In genomic region chr14:50773632-50774541, GRCh38 we compare ENCODE assay signal across 8 cellular contexts. TPM values are rescaled to one million over a fixed set of nuclear protein-coding genes. Genes with fewer than 3 reads are reported as not detected.
DNase-seq lines count a peak whose midpoint lies in the region; ATAC-seq and TF ChIP-seq lines count a peak whose summit lies in the region.

No MANE protein-coding gene starts in this region.

- peaks cover 5% of the 10 kb centered on the region for H3F3A ChIP-seq in SU-DHL-6 (ENCODE audit: insufficient read depth)

- 0 out of 2 replicates have a peak, but pooled peaks cover 13% of the 10 kb centered on the region for H3K79me2 ChIP-seq in SU-DHL-6 (ENCODE audit: insufficient read depth, low read length)

- no peaks in the 10 kb centered on the region for H3K9me3 Mint-ChIP-seq in mesothelial cell of epicardium
- no peaks in the 10 kb centered on the region for H3K9me3 Mint-ChIP-seq in activated T-helper 1 cell treated with anti-CD3 and anti-CD28 coated beads, Interleukin-12 subunit alpha, Interleukin-12 subunit beta, Interleukin-2, Interleukin-4 antibody, amounts not matched to agents 30 ng/mL and 10 ng/mL and 1 ng/mL, durations not matched to agents 14 hours and 24 hours and 36 hours

- ATAC-seq in upper lobe of right lung (peak; percentile 84), GM19328 (IDR thresholded peaks at IDR 0.05; ENCODE audit: unreplicated experiment) (no peak)

- H2AFZ ChIP-seq in SU-DHL-6 (ENCODE audit: low read depth, low read length, severe bottlenecking), result no peak overlapping the region

- H3K9me3 ChIP-seq in SU-DHL-6 (ENCODE audit: insufficient read depth, low read length), result no peaks in the 10 kb centered on the region
- no peaks in the 10 kb centered on the region for H3K9me3 ChIP-seq in upper lobe of right lung

- H3K36me3 ChIP-seq in SU-DHL-6 (ENCODE audit: low read length) (peaks cover 62% of the 10 kb centered on the region), upper lobe of right lung (peaks cover 46% of the 10 kb centered on the region)

- peaks cover 23% of the 10 kb centered on the region for H3K4me1 Mint-ChIP-seq in mesothelial cell of epicardium
- peaks cover 19% of the 10 kb centered on the region for H3K4me1 Mint-ChIP-seq in activated T-helper 1 cell treated with anti-CD3 and anti-CD28 coated beads, Interleukin-12 subunit alpha, Interleukin-12 subunit beta, Interleukin-2, Interleukin-4 antibody, amounts not matched to agents 30 ng/mL and 10 ng/mL and 1 ng/mL, durations not matched to agents 14 hours and 24 hours and 36 hours (ENCODE audit: low read depth)

- H3K27ac ChIP-seq in SU-DHL-6 (ENCODE audit: low read depth, low read length) (no peak overlapping the region), upper lobe of right lung (no peak overlapping the region)

- peaks cover 27% of the 10 kb centered on the region for H3K36me3 Mint-ChIP-seq in mesothelial cell of epicardium
- H3K36me3 Mint-ChIP-seq in activated T-helper 1 cell treated with anti-CD3 and anti-CD28 coated beads, Interleukin-12 subunit alpha, Interleukin-12 subunit beta, Interleukin-2, Interleukin-4 antibody, amounts not matched to agents 30 ng/mL and 10 ng/mL and 1 ng/mL, durations not matched to agents 14 hours and 24 hours and 36 hours (ENCODE audit: low read depth), result peaks cover 39% of the 10 kb centered on the region

- no peak overlapping the region for H3K9ac ChIP-seq in SU-DHL-6 (ENCODE audit: low read length)

- H3K4me1 ChIP-seq in upper lobe of right lung, result no peaks in the 10 kb centered on the region

- H3K4me3 ChIP-seq in SU-DHL-6 (ENCODE audit: insufficient read depth, low read length, poor library complexity, severe bottlenecking), result no peak overlapping the region
- H3K4me3 ChIP-seq in upper lobe of right lung, result no peak overlapping the region

- H4K20me1 ChIP-seq in SU-DHL-6 (ENCODE audit: low read depth, low read length), result no peaks in the 10 kb centered on the region

- TF ChIP-seq CTCF in SU-DHL-6 (IDR thresholded peaks at IDR 0.05; ENCODE audit: insufficient read depth, low read length, poor library complexity, severe bottlenecking) (peak; percentile 30), mesothelial cell of epicardium (IDR thresholded peaks at IDR 0.05; ENCODE audit: unreplicated experiment) (peak; percentile 62), upper lobe of right lung (IDR thresholded peaks at IDR 0.05) (peak; percentile 76)

- DNase-seq in DMS114 treated with DMSO at 0.1 percent for 48 hours (lab: John Stamatoyannopoulos, UW; ENCODE audit: unreplicated experiment), result peak; percentile 11
- peak in 44 of 76 experiments; percentile 1 to 53 (median 16) for DNase-seq in HUDEP-2 (lab: John Stamatoyannopoulos, UW; ENCODE audit: unreplicated experiment in 76 of 76)
- peak; percentile 12 to 56 for DNase-seq in dermis microvascular lymphatic vessel endothelial cell (ENCODE audit: low read depth in 2 of 2)
- peak in 1 of 2 experiments; percentile 63 for DNase-seq in mesothelial cell of epicardium (ENCODE audit: low spot score in 2 of 2, unreplicated experiment in 2 of 2)
- no peak for DNase-seq in upper lobe of right lung
- DNase-seq in activated T-helper 1 cell treated with anti-CD3 and anti-CD28 coated beads, Interleukin-12 subunit alpha, Interleukin-12 subunit beta, Interleukin-2, Interleukin-4 antibody, amounts not matched to agents 30 ng/mL and 10 ng/mL and 1 ng/mL, durations not matched to agents 14 hours and 24 hours and 36 hours (ENCODE audit: low spot score), result no peak

- peak overlapping the region; percentile 39 for H3K27ac Mint-ChIP-seq in mesothelial cell of epicardium
- H3K27ac Mint-ChIP-seq in activated T-helper 1 cell treated with anti-CD3 and anti-CD28 coated beads, Interleukin-12 subunit alpha, Interleukin-12 subunit beta, Interleukin-2, Interleukin-4 antibody, amounts not matched to agents 30 ng/mL and 10 ng/mL and 1 ng/mL, durations not matched to agents 14 hours and 24 hours and 36 hours, result no peak overlapping the region

- no peaks in the 10 kb centered on the region for H3K27me3 ChIP-seq in SU-DHL-6 (ENCODE audit: low read length)
- H3K27me3 ChIP-seq in upper lobe of right lung, result no peaks in the 10 kb centered on the region

- H3K9me2 ChIP-seq in SU-DHL-6 (replicated peaks; ENCODE audit: insufficient read depth, low read length), result no peaks in the 10 kb centered on the region

- intact Hi-C loops in upper lobe of right lung (cut with DNase I), result loop anchor here (10.0 kb wide), 1 partner anchor 169 kb away; no protein-coding TSS in a partner anchor
- intact Hi-C loops in activated T-helper 1 cell treated with anti-CD3 and anti-CD28 coated beads, Interleukin-12 subunit alpha, Interleukin-12 subunit beta, Interleukin-2, Interleukin-4 antibody, amounts not matched to agents 30 ng/mL and 10 ng/mL and 1 ng/mL, durations not matched to agents 14 hours and 24 hours and 36 hours (cut with micrococcal nuclease), result loop anchor here (1.0 to 2.0 kb wide), 4 partner anchors 107 to 231 kb away; no protein-coding TSS in a partner anchor

- no peak overlapping the region for H3K4me2 ChIP-seq in SU-DHL-6 (ENCODE audit: low read depth, low read length, poor library complexity, severe bottlenecking)

- H3K27me3 Mint-ChIP-seq in mesothelial cell of epicardium (ENCODE audit: low read depth), result no peaks in the 10 kb centered on the region
- H3K27me3 Mint-ChIP-seq in activated T-helper 1 cell treated with anti-CD3 and anti-CD28 coated beads, Interleukin-12 subunit alpha, Interleukin-12 subunit beta, Interleukin-2, Interleukin-4 antibody, amounts not matched to agents 30 ng/mL and 10 ng/mL and 1 ng/mL, durations not matched to agents 14 hours and 24 hours and 36 hours (ENCODE audit: insufficient read depth), result no peaks in the 10 kb centered on the region

- no peak overlapping the region for H3K4me3 Mint-ChIP-seq in mesothelial cell of epicardium
- no peak overlapping the region for H3K4me3 Mint-ChIP-seq in activated T-helper 1 cell treated with anti-CD3 and anti-CD28 coated beads, Interleukin-12 subunit alpha, Interleukin-12 subunit beta, Interleukin-2, Interleukin-4 antibody, amounts not matched to agents 30 ng/mL and 10 ng/mL and 1 ng/mL, durations not matched to agents 14 hours and 24 hours and 36 hours

RNA-seq across cellular contexts. Expression of gene NIN, which starts 57.1 kb away (rescaled TPM):
- total RNA-seq in dermis microvascular lymphatic vessel endothelial cell, result 20.1 and 21.4 TPM in 2 replicates
- 26.7 to 33.2 TPM (median 29.3 TPM) in 3 replicates for total RNA-seq in mesothelial cell of epicardium
- total RNA-seq in upper lobe of right lung, result 37.5 TPM
- total RNA-seq in activated T-helper 1 cell treated with anti-CD3 and anti-CD28 coated beads, Interleukin-12 subunit alpha, Interleukin-12 subunit beta, Interleukin-2, Interleukin-4 antibody, amounts not matched to agents 30 ng/mL and 10 ng/mL and 1 ng/mL, durations not matched to agents 14 hours and 24 hours and 36 hours, result 39.9 and 43.3 TPM in 2 replicates

Comparison
In these comparisons a context has a peak if more than half of its experiments do, and no peak if none do; other contexts are left out.
1. DNase-seq: peak in DMS114 treated with DMSO at 0.1 percent for 48 hours (single experiment), HUDEP-2 (44 of 76) and dermis microvascular lymphatic vessel endothelial cell (2 of 2); none in upper lobe of right lung (single experiment) and activated T-helper 1 cell treated with anti-CD3 and anti-CD28 coated beads, Interleukin-12 subunit alpha, Interleukin-12 subunit beta, Interleukin-2, Interleukin-4 antibody, amounts not matched to agents 30 ng/mL and 10 ng/mL and 1 ng/mL, durations not matched to agents 14 hours and 24 hours and 36 hours (single experiment).
2. Peak in every context shown above with its lines, with median percentiles within 50 percentile points of each other: CTCF ChIP-seq.